19 cellular contexts compared by ENCODE assay signal in the genomic region with DNA sequence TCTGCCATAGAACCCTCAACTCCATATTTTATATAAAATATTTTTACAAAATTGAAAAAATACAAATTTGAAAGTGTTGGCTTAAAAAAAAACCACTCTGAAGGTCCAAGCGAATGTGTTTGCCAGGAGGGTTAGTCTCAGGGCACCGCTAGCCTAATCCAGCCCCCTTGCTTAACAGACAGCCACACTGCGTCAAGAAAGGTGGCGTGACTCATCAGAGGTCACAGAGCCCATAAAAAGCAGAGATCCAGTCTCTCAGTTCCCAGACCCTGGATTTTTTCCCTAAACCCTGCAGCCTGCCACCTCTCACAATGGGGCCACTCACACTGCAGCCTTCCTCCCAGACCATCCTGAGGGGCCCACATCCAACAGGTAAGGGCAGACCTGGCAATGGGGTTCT. TPM values are rescaled to one million over a fixed set of nuclear protein-coding genes. Genes with fewer than 3 reads are reported as not detected.
DNase-seq lines count a peak whose midpoint lies in the region; ATAC-seq and TF ChIP-seq lines count a peak whose summit lies in the region.
"Had no signal": no experiment of that assay in that cellular context is flagged by ENCODE, and none has a peak within 500 bp of the region (broad histone marks: within the 10 kb centered on the region; RNA-seq: fewer than 3 reads in every experiment).

No MANE protein-coding gene starts in this region.

- H3K4me3 ChIP-seq in breast epithelium: no peak overlapping the region
- H3K4me3 ChIP-seq: pancreas had no signal

- H3K4me1 ChIP-seq in breast epithelium: peaks cover 3 to 23% of the 10 kb centered on the region in 2 donors

- H3K27me3 Mint-ChIP-seq in nephron (ENCODE audit: low read depth) (peaks cover 53% of the 10 kb centered on the region), endothelial cell (ENCODE audit: unreplicated experiment) (peaks cover 11% of the 10 kb centered on the region)

- DNase-seq in EH (ENCODE audit: low read depth): peak; percentile 82
- DNase-seq in LHCN-M2 (ENCODE audit: low read depth): peak; percentile 71
- DNase-seq in breast epithelium (ENCODE audit: low spot score in 2 of 2): no peak
- no peak for DNase-seq in endothelial cell (ENCODE audit: low spot score)
- DNase-seq: activated CD4-positive, alpha-beta T cell treated with anti-CD3 and anti-CD28 coated beads, Interleukin-2, amount 50 U/mL, for 4 hours; activated naive CD4-positive, alpha-beta T cell treated with anti-CD3 and anti-CD28 coated beads, Interleukin-2, amount 10 ng/mL, durations not matched to agents 7 days and 5 days; activated T-cell treated with anti-CD3 and anti-CD28 coated beads, Interleukin-2, amount 50 U/mL, for 24 hours; AML-193; dermis blood vessel endothelial cell; DMS79 treated with DMSO at 0.1 percent for 48 hours; NCI-H187 treated with DMSO at 0.1 percent for 48 hours; pancreas; WERI-Rb-1 had no signal

- intact Hi-C loops in breast epithelium (cut with DNase I; ENCODE audit: low total_unique reads): no loop called here

- H3K36me3 Mint-ChIP-seq in nephron (ENCODE audit: low read depth): no peaks in the 10 kb centered on the region
- H3K36me3 Mint-ChIP-seq in endothelial cell (ENCODE audit: low read depth, unreplicated experiment): no peaks in the 10 kb centered on the region
- H3K36me3 Mint-ChIP-seq: activated naive CD4-positive, alpha-beta T cell treated with anti-CD3 and anti-CD28 coated beads, Interleukin-2, amount 10 ng/mL, durations not matched to agents 7 days and 5 days; brain had no signal

- no peak for TF ChIP-seq POLR2A in breast epithelium (IDR thresholded peaks at IDR 0.05)

- no peaks in the 10 kb centered on the region for H3K27me3 ChIP-seq in breast epithelium
- H3K27me3 ChIP-seq: pancreas had no signal

- no peak overlapping the region for H3K4me3 Mint-ChIP-seq in nephron
- no peak overlapping the region for H3K4me3 Mint-ChIP-seq in endothelial cell (ENCODE audit: unreplicated experiment)
- H3K4me3 Mint-ChIP-seq: activated naive CD4-positive, alpha-beta T cell treated with anti-CD3 and anti-CD28 coated beads, Interleukin-2, amount 10 ng/mL, durations not matched to agents 7 days and 5 days; activated T-cell treated with anti-CD3 and anti-CD28 coated beads, Interleukin-2, amount 50 U/mL, for 24 hours; T-helper 1 cell treated with Interleukin-12 subunit alpha and Interleukin-12 subunit beta and Interleukin-4 antibody, amounts not matched to agents 30 μg/mL and 1 μg/mL, for 36 hours had no signal

- H3K27ac ChIP-seq in breast epithelium: peak overlapping the region; percentile 14 to 52
- H3K27ac ChIP-seq: pancreas, WERI-Rb-1 had no signal

- TF ChIP-seq CTCF in breast epithelium (IDR thresholded peaks at IDR 0.05) (no peak), nephron (IDR thresholded peaks at IDR 0.05; ENCODE audit: unreplicated experiment in 3 of 3) (no peak), endothelial cell (IDR thresholded peaks at IDR 0.05; ENCODE audit: unreplicated experiment) (no peak)

- peak overlapping the region in 2 of 3 experiments; percentile 26 to 99 for H3K27ac Mint-ChIP-seq in nephron
- H3K27ac Mint-ChIP-seq in endothelial cell (ENCODE audit: unreplicated experiment): no peak overlapping the region
- H3K27ac Mint-ChIP-seq: activated naive CD4-positive, alpha-beta T cell treated with anti-CD3 and anti-CD28 coated beads, Interleukin-2, amount 10 ng/mL, durations not matched to agents 7 days and 5 days; activated T-cell treated with anti-CD3 and anti-CD28 coated beads, Interleukin-2, amount 50 U/mL, for 24 hours; T-helper 1 cell treated with Interleukin-12 subunit alpha and Interleukin-12 subunit beta and Interleukin-4 antibody, amounts not matched to agents 30 μg/mL and 1 μg/mL, for 36 hours had no signal

- H3K4me1 Mint-ChIP-seq in nephron: peaks cover 59% of the 10 kb centered on the region
- peaks cover 30% of the 10 kb centered on the region for H3K4me1 Mint-ChIP-seq in endothelial cell (ENCODE audit: unreplicated experiment)

- ATAC-seq in HG02588 (IDR thresholded peaks at IDR 0.05; ENCODE audit: unreplicated experiment) (no peak), HG02938 (IDR thresholded peaks at IDR 0.05; ENCODE audit: unreplicated experiment) (no peak), HG03095 (IDR thresholded peaks at IDR 0.05; ENCODE audit: unreplicated experiment) (no peak)
- ATAC-seq: pancreas had no signal

- H3K9me3 ChIP-seq in breast epithelium: no peaks in the 10 kb centered on the region
- H3K9me3 ChIP-seq: pancreas had no signal

- H3K9me3 Mint-ChIP-seq in nephron (no peaks in the 10 kb centered on the region), endothelial cell (ENCODE audit: unreplicated experiment) (no peaks in the 10 kb centered on the region)
- H3K9me3 Mint-ChIP-seq: activated naive CD4-positive, alpha-beta T cell treated with anti-CD3 and anti-CD28 coated beads, Interleukin-2, amount 10 ng/mL, durations not matched to agents 7 days and 5 days; activated T-cell treated with anti-CD3 and anti-CD28 coated beads, Interleukin-2, amount 50 U/mL, for 24 hours; T-helper 1 cell treated with Interleukin-12 subunit alpha and Interleukin-12 subunit beta and Interleukin-4 antibody, amounts not matched to agents 30 μg/mL and 1 μg/mL, for 36 hours had no signal

- no peaks in the 10 kb centered on the region for H3K36me3 ChIP-seq in breast epithelium
- H3K36me3 ChIP-seq: pancreas, WERI-Rb-1 had no signal

RNA-seq across cellular contexts. Expression of a gene that starts 3.9 kb away (rescaled TPM):
- total RNA-seq in LHCN-M2 (2014; rRNA removed) (47.8 and 53.4 TPM in 2 replicates), breast epithelium (100 to 1,000 TPM; 141 to 577 (median 154) TPM), endothelial cell (ENCODE audit: unreplicated experiment) (11.6 TPM)
- polyA plus RNA-seq in LHCN-M2 (2012): 44.0 TPM

Comparison
In these comparisons a context has a peak if more than half of its experiments do, and no peak if none do; other contexts are left out.
1. DNase-seq: peak in EH (single experiment) and LHCN-M2 (single experiment); none in breast epithelium (0 of 2) and endothelial cell (single experiment).